In genomic region chr10:78868456-78868855, GRCh38 we compare ENCODE assay signal across 25 cellular contexts.
"Had no signal": no experiment of that assay in that cellular context is flagged by ENCODE, and none has a peak within 500 bp of the region (broad histone marks: within the 10 kb centered on the region; RNA-seq: fewer than 3 reads in every experiment).

No MANE protein-coding gene starts in this region.

- H3K36me3 ChIP-seq: MG63, SJCRH30, WERI-Rb-1 had no signal

- H3K27ac ChIP-seq: SJCRH30, SK-N-MC, WERI-Rb-1 had no signal

- H3K4me1 ChIP-seq: SJCRH30 had no signal

- H3K4me3 ChIP-seq: MG63, SJCRH30, SK-N-MC had no signal

- DNase-seq: activated CD4-positive, CD25-positive, alpha-beta regulatory T cell; activated CD8-positive, alpha-beta memory T cell treated with anti-CD3 and anti-CD28 coated beads, Interleukin-2, amount 10 ng/mL, durations not matched to agents 7 days and 5 days; activated CD8-positive, alpha-beta memory T cell treated with anti-CD3 and anti-CD28 coated beads, Interleukin-2, amount 50 U/mL, for 48 hours; activated effector memory CD4-positive, alpha-beta T cell treated with Interleukin-2 at 50 U/mL for 16 hours; activated naive CD4-positive, alpha-beta T cell treated with anti-CD3 and anti-CD28 coated beads, Interleukin-2, amount 50 U/mL, for 16 hours; activated naive CD8-positive, alpha-beta T cell treated with anti-CD3 and anti-CD28 coated beads for 36 hours; activated T-cell treated with anti-CD3 and anti-CD28 coated beads, Interleukin-2, amount 50 U/mL, for 48 hours; amygdala; caudate nucleus; Kasumi-1; KG1; MG63; NCI-H1048; NCI-H1105 treated with DMSO at 0.1 percent for 48 hours; NCI-H1436 treated with DMSO at 0.1 percent for 48 hours; NCI-H1694 treated with DMSO at 0.1 percent for 48 hours; NCI-H2029; NCI-H345; NCI-H524 treated with DMSO at 0.1 percent for 48 hours; SHP77; SJCRH30; T1000; WERI-Rb-1 had no signal

- H3K9me3 ChIP-seq: MG63, SJCRH30 had no signal

- H3K27me3 ChIP-seq: MG63, SJCRH30 had no signal

- FAIRE-seq: astrocyte had no signal
